Comparison of ENCODE assay signal across 8 cellular contexts in genomic region chr16:352547-353403, GRCh38. TPM values are rescaled to one million over a fixed set of nuclear protein-coding genes. Genes with fewer than 3 reads are reported as not detected.
DNase-seq lines count a peak whose midpoint lies in the region; ATAC-seq, FAIRE-seq and TF ChIP-seq lines count a peak whose summit lies in the region.

TSS of gene AXIN1 (minus strand) at chr16:352723. CDS start at chr16:347025, 5,698 bp downstream.

- TF ChIP-seq CTCF in D721Med (IDR thresholded peaks at IDR 0.05; ENCODE audit: insufficient read depth, missing control alignments) = peak; percentile 25
- TF ChIP-seq CTCF in PC-9 (conservative IDR thresholded peaks at IDR 0.05) = no peak

- no peaks in the 10 kb centered on the region for H3K9me3 ChIP-seq in PC-9 (ENCODE audit: insufficient read depth, low read depth)
- H3K9me3 ChIP-seq in mucosa of rectum (ENCODE audit: control insufficient read depth in 2 of 2, low read length in 2 of 2) = no peaks in the 10 kb centered on the region

- no peak for FAIRE-seq in D721Med (lab: Jason Lieb, UNC)

- POLR2A ChIA-PET in PC-9 (lab: Charles Lee; ENCODE audit: unreplicated experiment) = interaction anchor here (0.5 to 1.3 kb wide), 21 partner anchors 18 to 1326 kb away, joined by 3 to 30 read pairs (median 5); partner anchors contain the start of genes LUC7L and NPRL3

- ATAC-seq in GM21528 (IDR thresholded peaks at IDR 0.05; ENCODE audit: low FRiP score, unreplicated experiment) = peak; percentile 51

- CTCF ChIA-PET in PC-9 (lab: Charles Lee) = interaction anchor here (0.5 to 1.0 kb wide), 18 partner anchors 13 to 539 kb away, joined by 3 to 24 read pairs (median 4); no protein-coding TSS in a partner anchor

- no peaks in the 10 kb centered on the region for H3K27me3 ChIP-seq in PC-9 (ENCODE audit: insufficient read depth, low read depth)
- no peaks in the 10 kb centered on the region for H3K27me3 ChIP-seq in mucosa of rectum (ENCODE audit: control insufficient read depth in 2 of 2, insufficient read depth in 2 of 2, low read length in 2 of 2)

- H3K79me2 ChIP-seq in PC-9 (ENCODE audit: low read depth) = peaks cover 39% of the 10 kb centered on the region

- H3K4me2 ChIP-seq in PC-9 = peak within 1 kb of the TSS; percentile 91

- H3F3A ChIP-seq in PC-9 (ENCODE audit: insufficient read depth, low read depth) = peaks cover 5% of the 10 kb centered on the region; the same call in 1 of the 2 replicates

- no peaks in the 10 kb centered on the region for H3K36me3 ChIP-seq in PC-9 (ENCODE audit: low read depth)
- peaks cover 0 to 9% of the 10 kb centered on the region in 2 donors for H3K36me3 ChIP-seq in mucosa of rectum (ENCODE audit: control insufficient read depth in 2 of 2, insufficient read depth in 2 of 2, low read length in 2 of 2)

- no peaks in the 10 kb centered on the region for H3K9me2 ChIP-seq in PC-9 (ENCODE audit: insufficient read depth)

- H3K27ac ChIP-seq in PC-9 = no peak within 1 kb of the TSS
- peak within 1 kb of the TSS; percentile 71 to 72 for H3K27ac ChIP-seq in mucosa of rectum (ENCODE audit: low read depth in 2 of 2, low read length in 2 of 2)

- intact Hi-C loops in PC-9 (cut with micrococcal nuclease; ENCODE audit: unreplicated experiment) = loop anchor here (1.0 to 2.0 kb wide), 2 partner anchors 36 to 118 kb away; partner anchors contain the start of gene FAM234A

- H3K4me1 ChIP-seq in PC-9 (replicated peaks; ENCODE audit: insufficient read depth) (0 out of 2 replicates have a peak, but pooled peaks cover 5% of the 10 kb centered on the region), mucosa of rectum (ENCODE audit: control insufficient read depth in 2 of 2, insufficient read depth in 2 of 2, low read length in 2 of 2) (peaks cover 15 to 17% of the 10 kb centered on the region in 2 donors)

- peak within 1 kb of the TSS; percentile 60 to 81 for H3K9ac ChIP-seq in mucosa of rectum (ENCODE audit: low read depth in 1 of 2, low read length in 2 of 2)

- DNase-seq in D721Med (ENCODE audit: insufficient read length, low spot score) = peak; percentile 84
- peak; percentile 72 for DNase-seq in KG1 (lab: John Stamatoyannopoulos, UW)
- peak; percentile 89 to 100 for DNase-seq in PC-9
- DNase-seq in activated T-cell treated with anti-CD3 and anti-CD28 coated beads, Interleukin-2, amount 50 U/mL, for 1 hour = peak; percentile 100
- DNase-seq in erythroblast (lab: John Stamatoyannopoulos, UW) = peak; percentile 93 to 96
- DNase-seq in stimulated activated CD8-positive, alpha-beta memory T cell treated with anti-CD3 and anti-CD28 coated beads, Interleukin-4, amount 100 ng/mL, for 4 hours (ENCODE audit: low read depth in 2 of 2, low spot score in 1 of 2) = peak; percentile 100

- H2AFZ ChIP-seq in PC-9 = peak within 1 kb of the TSS; percentile 82

- H4K20me1 ChIP-seq in PC-9 (ENCODE audit: insufficient read depth) = peaks cover 5% of the 10 kb centered on the region

- no peak for TF ChIP-seq POLR2A in erythroblast (IDR thresholded peaks at IDR 0.05; ENCODE audit: low read length)

- H3K4me3 ChIP-seq in PC-9 (peak within 1 kb of the TSS; percentile 93), mucosa of rectum (ENCODE audit: low read length in 2 of 2) (peak within 1 kb of the TSS; percentile 70)

- BruUV-seq in PC-9 (replicated peaks; lab: Mats Ljungman, UMichigan) = no TSS peak

RNA-seq across cellular contexts. Expression of gene AXIN1, which starts in this region (rescaled TPM):
- 42.0 and 51.2 TPM in 2 replicates for total RNA-seq in PC-9 (2021)
